ENCODE assay signal across 8 cellular contexts in genomic region chr17:68204736-68205135, GRCh38. TPM values are rescaled to one million over a fixed set of nuclear protein-coding genes. Genes with fewer than 3 reads are reported as not detected.
DNase-seq lines count a peak whose midpoint lies in the region; ATAC-seq lines count a peak whose summit lies in the region.

No MANE protein-coding gene starts in this region.

- peak overlapping the region; percentile 87 for H3K27ac Mint-ChIP-seq in dendritic cell treated with granulocyte-macrophage colony-stimulating factor and Interleukin-4, amounts not matched to agents 40 ng/mL and 50 ng/mL, for 4 days
- H3K27ac Mint-ChIP-seq in natural killer cell treated with Interleukin-12 subunit alpha and Interleukin-12 subunit beta and Interleukin-15 and Interleukin-18, amount 100 ng/mL, for 72 hours, result no peak overlapping the region

- no peaks in the 10 kb centered on the region for H3K9me3 Mint-ChIP-seq in dendritic cell treated with granulocyte-macrophage colony-stimulating factor and Interleukin-4, amounts not matched to agents 40 ng/mL and 50 ng/mL, for 4 days
- no peaks in the 10 kb centered on the region for H3K9me3 Mint-ChIP-seq in natural killer cell treated with Interleukin-12 subunit alpha and Interleukin-12 subunit beta and Interleukin-15 and Interleukin-18, amount 100 ng/mL, for 72 hours

- intact Hi-C loops in dendritic cell treated with granulocyte-macrophage colony-stimulating factor and Interleukin-4, amounts not matched to agents 40 ng/mL and 50 ng/mL, for 4 days (cut with micrococcal nuclease), result loop anchor here (5.0 kb wide), 1 partner anchor 43 kb away; the partner anchor contains the start of gene AMZ2

- peak overlapping the region; percentile 80 for H3K4me3 Mint-ChIP-seq in dendritic cell treated with granulocyte-macrophage colony-stimulating factor and Interleukin-4, amounts not matched to agents 40 ng/mL and 50 ng/mL, for 4 days
- peak overlapping the region; percentile 91 for H3K4me3 Mint-ChIP-seq in natural killer cell treated with Interleukin-12 subunit alpha and Interleukin-12 subunit beta and Interleukin-15 and Interleukin-18, amount 100 ng/mL, for 72 hours

- H3K36me3 Mint-ChIP-seq in dendritic cell treated with granulocyte-macrophage colony-stimulating factor and Interleukin-4, amounts not matched to agents 40 ng/mL and 50 ng/mL, for 4 days (ENCODE audit: low read depth), result peaks cover 31% of the 10 kb centered on the region
- H3K36me3 Mint-ChIP-seq in natural killer cell treated with Interleukin-12 subunit alpha and Interleukin-12 subunit beta and Interleukin-15 and Interleukin-18, amount 100 ng/mL, for 72 hours, result no peaks in the 10 kb centered on the region

- H3K4me1 Mint-ChIP-seq in dendritic cell treated with granulocyte-macrophage colony-stimulating factor and Interleukin-4, amounts not matched to agents 40 ng/mL and 50 ng/mL, for 4 days (ENCODE audit: low read depth), result peaks cover 27% of the 10 kb centered on the region
- H3K4me1 Mint-ChIP-seq in natural killer cell treated with Interleukin-12 subunit alpha and Interleukin-12 subunit beta and Interleukin-15 and Interleukin-18, amount 100 ng/mL, for 72 hours (ENCODE audit: low read depth in 2 of 2), result peaks cover 26 to 28% of the 10 kb centered on the region in 2 donors

- no peak for ATAC-seq in natural killer cell treated with Interleukin-12 subunit alpha and Interleukin-12 subunit beta and Interleukin-15 and Interleukin-18, amount 100 ng/mL, for 72 hours

- peak; percentile 14 for DNase-seq in NCI-H345 (lab: John Stamatoyannopoulos, UW)
- DNase-seq in NCI-H345 treated with DMSO at 0.1 percent for 48 hours (lab: John Stamatoyannopoulos, UW; ENCODE audit: unreplicated experiment), result no peak
- peak; percentile 58 for DNase-seq in NAMALWA (ENCODE audit: low spot score)
- no peak for DNase-seq in natural killer cell treated with Interleukin-12 subunit alpha and Interleukin-12 subunit beta and Interleukin-15 and Interleukin-18, amount 100 ng/mL, for 72 hours (ENCODE audit: low spot score)
- DNase-seq in central memory CD4-positive, alpha-beta T cell, result no peak
- DNase-seq in OCI-M2 (lab: John Stamatoyannopoulos, UW; ENCODE audit: unreplicated experiment), result no peak
- no peak for DNase-seq in NCI-H1105 (lab: John Stamatoyannopoulos, UW)

- H3K27me3 Mint-ChIP-seq in dendritic cell treated with granulocyte-macrophage colony-stimulating factor and Interleukin-4, amounts not matched to agents 40 ng/mL and 50 ng/mL, for 4 days, result peaks cover 52% of the 10 kb centered on the region
- peaks cover 0 to 6% of the 10 kb centered on the region in 2 donors for H3K27me3 Mint-ChIP-seq in natural killer cell treated with Interleukin-12 subunit alpha and Interleukin-12 subunit beta and Interleukin-15 and Interleukin-18, amount 100 ng/mL, for 72 hours

RNA-seq across cellular contexts. Expression of gene AMZ2, which starts 43.1 kb away (rescaled TPM):
- 10 to 100 TPM; 47.1 to 62.2 TPM for total RNA-seq in natural killer cell treated with Interleukin-12 subunit alpha and Interleukin-12 subunit beta and Interleukin-15 and Interleukin-18, amount 100 ng/mL, for 72 hours

Comparison
In these comparisons a context has a peak if more than half of its experiments do, and no peak if none do; other contexts are left out.
1. DNase-seq: peak in NCI-H345 (single experiment) and NAMALWA (single experiment); none in NCI-H345 treated with DMSO at 0.1 percent for 48 hours (single experiment), natural killer cell treated with Interleukin-12 subunit alpha and Interleukin-12 subunit beta and Interleukin-15 and Interleukin-18, amount 100 ng/mL, for 72 hours (single experiment), central memory CD4-positive, alpha-beta T cell (single experiment), OCI-M2 (single experiment) and NCI-H1105 (single experiment).